20 cellular contexts compared by ENCODE assay signal in genomic region chr9:34510032-34510431, GRCh38. TPM values are rescaled to one million over a fixed set of nuclear protein-coding genes. Genes with fewer than 3 reads are reported as not detected.
"Had no signal": no experiment of that assay in that cellular context is flagged by ENCODE, and none has a peak within 500 bp of the region (broad histone marks: within the 10 kb centered on the region; RNA-seq: fewer than 3 reads in every experiment).

No MANE protein-coding gene starts in this region.

- H3K27me3 ChIP-seq: body of pancreas, esophagus muscularis mucosa had no signal

- ATAC-seq: activated CD4-positive, alpha-beta T cell treated with anti-CD3 and anti-CD28 coated beads for 36 hours; activated T-helper 17 cell treated with anti-CD3 and anti-CD28 coated beads, Interleukin-2, amount 50 U/mL, for 72 hours; body of pancreas; left colon; naive thymus-derived CD8-positive, alpha-beta T cell; stimulated activated naive CD8-positive, alpha-beta T cell treated with anti-CD3 and anti-CD28 coated beads, Interleukin-15, Interleukin-2, amounts not matched to agents 100 U/mL and 50 U/mL, for 24 hours; T-cell had no signal

- FAIRE-seq: endometrium had no signal

- H3K27ac ChIP-seq: body of pancreas, esophagus muscularis mucosa, thoracic aorta, WERI-Rb-1 had no signal

- H3K36me3 ChIP-seq: esophagus muscularis mucosa, thoracic aorta, WERI-Rb-1 had no signal

- DNase-seq: activated CD4-positive, alpha-beta memory T cell treated with anti-CD3 and anti-CD28 coated beads, Interleukin-2, amount 10 ng/mL, durations not matched to agents 7 days and 5 days; activated CD4-positive, alpha-beta T cell treated with anti-CD3 and anti-CD28 coated beads for 36 hours; body of pancreas; left colon; stimulated activated CD4-positive, alpha-beta T cell treated with anti-CD3 and anti-CD28 coated beads, Interleukin-12 subunit alpha, Interleukin-12 subunit beta, amount 100 ng/mL, for 4 hours; stimulated activated CD4-positive, alpha-beta T cell treated with anti-CD3 and anti-CD28 coated beads, Interleukin-2, amount 100 ng/mL, for 48 hours; stimulated activated naive CD8-positive, alpha-beta T cell treated with anti-CD3 and anti-CD28 coated beads, Interleukin-15, Interleukin-2, amounts not matched to agents 100 U/mL and 50 U/mL, for 24 hours; T-cell; T1000; WERI-Rb-1 had no signal

- H3K9me3 ChIP-seq: body of pancreas, esophagus muscularis mucosa, thoracic aorta had no signal

- H3K4me3 ChIP-seq: body of pancreas, esophagus muscularis mucosa, lung, thoracic aorta had no signal

- H3K4me1 ChIP-seq: body of pancreas, esophagus muscularis mucosa had no signal

RNA-seq across cellular contexts. Expression of gene ENHO, which starts 12.8 kb away (rescaled TPM):
- total RNA-seq: activated CD4-positive, alpha-beta memory T cell treated with anti-CD3 and anti-CD28 coated beads, Interleukin-2, amount 10 ng/mL, durations not matched to agents 7 days and 5 days; activated CD4-positive, alpha-beta T cell treated with anti-CD3 and anti-CD28 coated beads for 36 hours; activated T-helper 17 cell treated with anti-CD3 and anti-CD28 coated beads, Interleukin-2, amount 50 U/mL, for 72 hours; fibroblast of villous mesenchyme; omental fat pad; thoracic aorta had no signal

RNA-seq across cellular contexts. Expression of gene DNAI1, which starts 51.4 kb away (rescaled TPM):
- total RNA-seq: activated CD4-positive, alpha-beta memory T cell treated with anti-CD3 and anti-CD28 coated beads, Interleukin-2, amount 10 ng/mL, durations not matched to agents 7 days and 5 days; activated T-helper 17 cell treated with anti-CD3 and anti-CD28 coated beads, Interleukin-2, amount 50 U/mL, for 72 hours; esophagus muscularis mucosa; left colon; mononuclear cell; naive thymus-derived CD8-positive, alpha-beta T cell; omental fat pad; T-cell; thoracic aorta; ureter had no signal
- polyA plus RNA-seq: naive thymus-derived CD8-positive, alpha-beta T cell had no signal
